ENCODE assay signal across 32 cellular contexts in the genomic region with DNA sequence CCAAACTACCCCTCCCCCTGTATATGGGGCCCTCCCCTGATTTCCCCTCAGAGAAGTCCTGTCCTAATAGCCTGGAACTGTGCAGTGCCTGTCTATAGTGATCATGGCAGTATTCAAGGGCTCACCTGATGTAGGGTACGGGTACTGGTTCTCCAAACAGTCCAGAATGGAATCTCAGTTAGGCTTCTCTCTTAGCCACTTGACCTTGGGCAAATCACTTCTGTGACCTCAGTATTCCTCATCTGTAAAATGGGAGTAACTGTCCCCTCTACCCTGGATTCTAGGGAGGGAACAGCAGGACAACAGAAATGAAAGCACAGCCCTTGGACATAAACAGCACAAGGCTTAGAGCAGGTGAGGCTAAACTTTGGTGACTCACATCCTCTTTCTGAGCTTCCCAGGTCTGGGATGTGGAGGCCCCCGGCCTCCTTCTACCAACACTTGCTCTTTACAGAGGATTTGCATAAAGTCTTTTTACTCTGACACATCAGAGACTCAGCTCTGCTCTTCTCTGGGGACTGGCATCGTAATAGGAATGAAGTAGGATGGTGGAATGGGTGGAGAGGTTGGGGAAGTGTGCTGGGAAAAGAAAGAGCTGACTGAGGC. TPM values are rescaled to one million over a fixed set of nuclear protein-coding genes. Genes with fewer than 3 reads are reported as not detected.
DNase-seq lines count a peak whose midpoint lies in the region; ATAC-seq lines count a peak whose summit lies in the region.
"Had no signal": no experiment of that assay in that cellular context is flagged by ENCODE, and none has a peak within 500 bp of the region (broad histone marks: within the 10 kb centered on the region; RNA-seq: fewer than 3 reads in every experiment).

No MANE protein-coding gene starts in this region.

- no peaks in the 10 kb centered on the region for H3K36me3 Mint-ChIP-seq in activated T-helper 17 cell treated with anti-CD3 and anti-CD28 coated beads, Interleukin-2, amount 50 U/mL, for 72 hours (ENCODE audit: low read depth)
- no peaks in the 10 kb centered on the region for H3K36me3 Mint-ChIP-seq in T-helper 2 cell treated with Interferon-gamma antibody and Interleukin-4, amounts not matched to agents 5 μg/mL and 100 μg/mL, for 36 hours (ENCODE audit: low read depth)
- H3K36me3 Mint-ChIP-seq: CD14-positive monocyte; natural killer cell treated with Interleukin-12 subunit alpha and Interleukin-12 subunit beta and Interleukin-15 and Interleukin-18, amount 100 ng/mL, for 72 hours had no signal

- ATAC-seq in HG03108 (IDR thresholded peaks at IDR 0.05; ENCODE audit: unreplicated experiment) (peak; percentile 50), GM19463 (IDR thresholded peaks at IDR 0.05; ENCODE audit: unreplicated experiment) (no peak), GM18858 (IDR thresholded peaks at IDR 0.05; ENCODE audit: unreplicated experiment) (no peak)
- ATAC-seq in activated T-helper 17 cell treated with anti-CD3 and anti-CD28 coated beads, Interleukin-2, amount 50 U/mL, for 72 hours (replicated peaks): peak; percentile 49
- ATAC-seq: esophagus mucosa; natural killer cell treated with Interleukin-12 subunit alpha and Interleukin-12 subunit beta and Interleukin-15 and Interleukin-18, amount 100 ng/mL, for 72 hours had no signal

- no peak overlapping the region for H3K4me3 Mint-ChIP-seq in activated T-helper 17 cell treated with anti-CD3 and anti-CD28 coated beads, Interleukin-2, amount 50 U/mL, for 72 hours
- H3K4me3 Mint-ChIP-seq in T-helper 2 cell treated with Interferon-gamma antibody and Interleukin-4, amounts not matched to agents 5 μg/mL and 100 μg/mL, for 36 hours: no peak overlapping the region
- H3K4me3 Mint-ChIP-seq: activated B cell treated with CpG ODN at 0.5 μM for 24 hours; activated T-cell treated with anti-CD3 and anti-CD28 coated beads, Interleukin-2, amount 50 U/mL, for 24 hours; CD14-positive monocyte; natural killer cell treated with Interleukin-12 subunit alpha and Interleukin-12 subunit beta and Interleukin-15 and Interleukin-18, amount 100 ng/mL, for 72 hours had no signal

- H3K9me3 Mint-ChIP-seq in activated T-helper 17 cell treated with anti-CD3 and anti-CD28 coated beads, Interleukin-2, amount 50 U/mL, for 72 hours: no peaks in the 10 kb centered on the region
- H3K9me3 Mint-ChIP-seq in T-helper 2 cell treated with Interferon-gamma antibody and Interleukin-4, amounts not matched to agents 5 μg/mL and 100 μg/mL, for 36 hours: no peaks in the 10 kb centered on the region
- H3K9me3 Mint-ChIP-seq: activated B cell treated with CpG ODN at 0.5 μM for 24 hours; activated T-cell treated with anti-CD3 and anti-CD28 coated beads, Interleukin-2, amount 50 U/mL, for 24 hours; CD14-positive monocyte; natural killer cell treated with Interleukin-12 subunit alpha and Interleukin-12 subunit beta and Interleukin-15 and Interleukin-18, amount 100 ng/mL, for 72 hours had no signal

- no peaks in the 10 kb centered on the region for H3K4me1 Mint-ChIP-seq in activated T-helper 17 cell treated with anti-CD3 and anti-CD28 coated beads, Interleukin-2, amount 50 U/mL, for 72 hours
- peaks cover 5% of the 10 kb centered on the region for H3K4me1 Mint-ChIP-seq in T-helper 2 cell treated with Interferon-gamma antibody and Interleukin-4, amounts not matched to agents 5 μg/mL and 100 μg/mL, for 36 hours (ENCODE audit: low read depth)
- H3K4me1 Mint-ChIP-seq: activated B cell treated with CpG ODN at 0.5 μM for 24 hours, CD14-positive monocyte had no signal

- H3K27ac Mint-ChIP-seq in activated T-helper 17 cell treated with anti-CD3 and anti-CD28 coated beads, Interleukin-2, amount 50 U/mL, for 72 hours: no peak overlapping the region
- no peak overlapping the region for H3K27ac Mint-ChIP-seq in T-helper 2 cell treated with Interferon-gamma antibody and Interleukin-4, amounts not matched to agents 5 μg/mL and 100 μg/mL, for 36 hours
- H3K27ac Mint-ChIP-seq: activated B cell treated with CpG ODN at 0.5 μM for 24 hours; activated T-cell treated with anti-CD3 and anti-CD28 coated beads, Interleukin-2, amount 50 U/mL, for 24 hours; CD14-positive monocyte; natural killer cell treated with Interleukin-12 subunit alpha and Interleukin-12 subunit beta and Interleukin-15 and Interleukin-18, amount 100 ng/mL, for 72 hours had no signal

- H3K27me3 Mint-ChIP-seq in activated T-helper 17 cell treated with anti-CD3 and anti-CD28 coated beads, Interleukin-2, amount 50 U/mL, for 72 hours: peaks cover 22% of the 10 kb centered on the region
- H3K27me3 Mint-ChIP-seq in T-helper 2 cell treated with Interferon-gamma antibody and Interleukin-4, amounts not matched to agents 5 μg/mL and 100 μg/mL, for 36 hours (ENCODE audit: low read depth): peaks cover 8% of the 10 kb centered on the region

- DNase-seq in A172 (ENCODE audit: low spot score): peak; percentile 24
- DNase-seq in kidney tubule cell (ENCODE audit: low spot score): peak; percentile 85
- DNase-seq in glomerular visceral epithelial cell (ENCODE audit: extremely low spot score): no peak
- no peak for DNase-seq in T-helper 2 cell treated with Interferon-gamma antibody and Interleukin-4, amounts not matched to agents 5 μg/mL and 100 μg/mL, for 36 hours (ENCODE audit: low spot score)
- DNase-seq: activated B cell treated with CpG ODN at 0.5 μM for 24 hours; activated CD4-positive, alpha-beta T cell treated with anti-CD3 and anti-CD28 coated beads, Interleukin-2, amount 50 U/mL, for 1 hour; activated naive CD4-positive, alpha-beta T cell; activated T-cell treated with anti-CD3 and anti-CD28 coated beads, Interleukin-2, amount 50 U/mL, for 24 hours; Caco-2; caudate nucleus; DMS79; effector memory CD4-positive, alpha-beta T cell; foreskin fibroblast; GDM1; kidney glomerular epithelial cell; NCI-H1105 treated with DMSO at 0.1 percent for 48 hours; NCI-H1930; NCI-H2171 treated with DMSO at 0.1 percent for 48 hours; NCI-H510A; small intestine; stimulated activated naive CD4-positive, alpha-beta T cell treated with Interleukin-2 at 50 U/mL for 16 hours; T-helper 1 cell; upper lobe of left lung had no signal

RNA-seq across cellular contexts. Expression of gene PDZK1IP1, which starts 20.0 kb away (rescaled TPM):
- total RNA-seq in A172 (2014; rRNA removed; shearing (Covaris generic)): 0.79 and 6.0 TPM in 2 replicates
- total RNA-seq in activated T-helper 17 cell treated with anti-CD3 and anti-CD28 coated beads, Interleukin-2, amount 50 U/mL, for 72 hours: not detected
- total RNA-seq: activated B cell treated with CpG ODN at 0.5 μM for 24 hours; H4; lung microvascular endothelial cell; natural killer cell treated with Interleukin-12 subunit alpha and Interleukin-12 subunit beta and Interleukin-15 and Interleukin-18, amount 100 ng/mL, for 72 hours had no signal

RNA-seq across cellular contexts. Expression of gene TAL1, which starts 22.2 kb away (rescaled TPM):
- not detected in 2 replicates for total RNA-seq in A172 (2014; rRNA removed; shearing (Covaris generic))
- total RNA-seq in activated T-helper 17 cell treated with anti-CD3 and anti-CD28 coated beads, Interleukin-2, amount 50 U/mL, for 72 hours: not detected
- total RNA-seq: activated B cell treated with CpG ODN at 0.5 μM for 24 hours had no signal

Comparison
In these comparisons a context has a peak if more than half of its experiments do, and no peak if none do; other contexts are left out.
1. DNase-seq: peak in A172 (single experiment) and kidney tubule cell (single experiment); none in glomerular visceral epithelial cell (single experiment) and T-helper 2 cell treated with Interferon-gamma antibody and Interleukin-4, amounts not matched to agents 5 μg/mL and 100 μg/mL, for 36 hours (single experiment).
2. ATAC-seq: peak in HG03108 (single experiment) and activated T-helper 17 cell treated with anti-CD3 and anti-CD28 coated beads, Interleukin-2, amount 50 U/mL, for 72 hours (single experiment); none in GM19463 (single experiment) and GM18858 (single experiment).